In genomic region chr12:102638777-102639176, GRCh38 we compare ENCODE assay signal across 2 cellular contexts.
TF ChIP-seq lines count a peak whose summit lies in the region.

No MANE protein-coding gene starts in this region.

TF ChIP-seq in IMR-90, 13 proteins besides CTCF, POLR2A, EP300 and RAD21 (continued from another document):
- TF ChIP-seq MAZ (IDR thresholded peaks at IDR 0.05; ENCODE audit: borderline replicate concordance, low read depth, low read length) = no peak
- no peak for TF ChIP-seq USF2 (IDR thresholded peaks at IDR 0.05; ENCODE audit: low read depth, low read length)
- TF ChIP-seq RCOR1 (IDR thresholded peaks at IDR 0.05; ENCODE audit: insufficient replicate concordance, low read length) = no peak
- no peak for TF ChIP-seq CHD1 (IDR thresholded peaks at IDR 0.05; ENCODE audit: low read depth, low read length)
- TF ChIP-seq BHLHE40 (IDR thresholded peaks at IDR 0.05; ENCODE audit: low read depth, low read length) = no peak
- TF ChIP-seq SMC3 (IDR thresholded peaks at IDR 0.05; ENCODE audit: low read depth, low read length) = no peak
- TF ChIP-seq RFX5 (IDR thresholded peaks at IDR 0.05; ENCODE audit: low read depth, low read length) = no peak
- TF ChIP-seq ELK1 (IDR thresholded peaks at IDR 0.05; ENCODE audit: borderline replicate concordance, low read depth, low read length) = no peak
- TF ChIP-seq CEBPB (IDR thresholded peaks at IDR 0.05; ENCODE audit: low read depth, low read length) = no peak

TF ChIP-seq in SK-N-SH, 30 proteins besides CTCF, POLR2A, EP300 and RAD21 (continued from another document):
- TF ChIP-seq REST (IDR thresholded peaks at IDR 0.05; ENCODE audit: low read depth, low read length) = no peak
- TF ChIP-seq JUND (IDR thresholded peaks at IDR 0.05) = peak; percentile 29; the same call in 1 of the 2 replicates
- 0 out of 2 replicates have a peak, but pooled peaks have one; percentile 12 for TF ChIP-seq TCF12 (IDR thresholded peaks at IDR 0.05)
- no peak for TF ChIP-seq GATA2 (CRISPR knock-in tag; IDR thresholded peaks at IDR 0.05)
- TF ChIP-seq USF1 (IDR thresholded peaks at IDR 0.05; ENCODE audit: borderline replicate concordance, low read depth) = no peak
- TF ChIP-seq CHD2 (IDR thresholded peaks at IDR 0.05; ENCODE audit: low read length, partially characterized antibody) = no peak
- TF ChIP-seq NRF1 (IDR thresholded peaks at IDR 0.05; ENCODE audit: low read depth, low read length) = no peak
